8 cellular contexts compared by ENCODE assay signal in the genomic region with DNA sequence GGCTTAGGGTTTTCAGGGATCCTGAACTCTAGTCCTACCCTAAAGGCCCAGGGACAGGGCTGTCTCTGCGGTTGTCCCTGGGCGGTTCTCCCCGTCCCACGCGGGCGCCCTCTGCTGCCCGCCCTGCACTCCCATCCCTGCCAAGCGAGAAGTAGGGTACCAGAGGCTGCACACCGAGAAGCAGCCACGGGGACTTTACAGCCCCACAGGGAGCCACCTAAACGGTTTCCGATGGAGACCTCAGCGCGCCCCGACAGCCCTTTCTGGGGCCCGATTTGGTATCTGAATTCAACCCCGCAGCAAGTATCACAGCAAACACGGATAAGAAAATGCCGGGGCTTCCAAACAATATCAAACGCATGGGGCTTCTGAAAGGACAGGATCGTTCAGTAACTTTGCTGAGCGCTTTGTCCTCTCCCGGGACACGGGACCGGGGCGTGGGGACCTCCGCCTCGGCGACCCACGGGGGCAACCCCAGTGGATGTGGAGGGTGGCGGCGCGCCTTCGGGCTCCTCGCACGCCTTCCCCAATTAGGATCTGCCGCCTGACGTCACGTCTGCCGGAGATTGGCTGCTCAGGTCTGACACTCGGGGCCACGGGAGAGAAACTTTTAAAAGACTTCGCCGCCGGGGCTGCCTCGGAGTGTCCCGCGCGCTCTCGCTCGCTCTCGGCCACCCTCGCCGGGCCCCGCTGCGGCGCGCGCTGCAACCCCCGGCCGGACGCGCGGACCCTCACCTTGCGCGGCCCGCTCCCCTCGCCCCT. TPM values are rescaled to one million over a fixed set of nuclear protein-coding genes. Genes with fewer than 3 reads are reported as not detected.
DNase-seq lines count a peak whose midpoint lies in the region; ATAC-seq and TF ChIP-seq lines count a peak whose summit lies in the region.

A gene with protein sequence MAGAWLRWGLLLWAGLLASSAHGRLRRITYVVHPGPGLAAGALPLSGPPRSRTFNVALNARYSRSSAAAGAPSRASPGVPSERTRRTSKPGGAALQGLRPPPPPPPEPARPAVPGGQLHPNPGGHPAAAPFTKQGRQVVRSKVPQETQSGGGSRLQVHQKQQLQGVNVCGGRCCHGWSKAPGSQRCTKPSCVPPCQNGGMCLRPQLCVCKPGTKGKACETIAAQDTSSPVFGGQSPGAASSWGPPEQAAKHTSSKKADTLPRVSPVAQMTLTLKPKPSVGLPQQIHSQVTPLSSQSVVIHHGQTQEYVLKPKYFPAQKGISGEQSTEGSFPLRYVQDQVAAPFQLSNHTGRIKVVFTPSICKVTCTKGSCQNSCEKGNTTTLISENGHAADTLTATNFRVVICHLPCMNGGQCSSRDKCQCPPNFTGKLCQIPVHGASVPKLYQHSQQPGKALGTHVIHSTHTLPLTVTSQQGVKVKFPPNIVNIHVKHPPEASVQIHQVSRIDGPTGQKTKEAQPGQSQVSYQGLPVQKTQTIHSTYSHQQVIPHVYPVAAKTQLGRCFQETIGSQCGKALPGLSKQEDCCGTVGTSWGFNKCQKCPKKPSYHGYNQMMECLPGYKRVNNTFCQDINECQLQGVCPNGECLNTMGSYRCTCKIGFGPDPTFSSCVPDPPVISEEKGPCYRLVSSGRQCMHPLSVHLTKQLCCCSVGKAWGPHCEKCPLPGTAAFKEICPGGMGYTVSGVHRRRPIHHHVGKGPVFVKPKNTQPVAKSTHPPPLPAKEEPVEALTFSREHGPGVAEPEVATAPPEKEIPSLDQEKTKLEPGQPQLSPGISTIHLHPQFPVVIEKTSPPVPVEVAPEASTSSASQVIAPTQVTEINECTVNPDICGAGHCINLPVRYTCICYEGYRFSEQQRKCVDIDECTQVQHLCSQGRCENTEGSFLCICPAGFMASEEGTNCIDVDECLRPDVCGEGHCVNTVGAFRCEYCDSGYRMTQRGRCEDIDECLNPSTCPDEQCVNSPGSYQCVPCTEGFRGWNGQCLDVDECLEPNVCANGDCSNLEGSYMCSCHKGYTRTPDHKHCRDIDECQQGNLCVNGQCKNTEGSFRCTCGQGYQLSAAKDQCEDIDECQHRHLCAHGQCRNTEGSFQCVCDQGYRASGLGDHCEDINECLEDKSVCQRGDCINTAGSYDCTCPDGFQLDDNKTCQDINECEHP (N-terminal part only) (plus strand): TSS at position 640 of the 762 bp plus-strand sequence. CDS start 372 bp downstream, outside the sequence.

- DNase-seq in ELR (ENCODE audit: low read depth) (peak; percentile 82), SW480 (ENCODE audit: low spot score) (peak; percentile 80), astrocyte of the cerebellum (ENCODE audit: low read depth) (peak; percentile 35), hippocampal formation (lab: John Stamatoyannopoulos, UW) (peak; percentile 23 to 49), renal cortical epithelial cell (ENCODE audit: low read depth) (peak; percentile 21), cerebellum (ENCODE audit: low spot score) (no peak)

- H3K4me3 ChIP-seq in astrocyte of the cerebellum (ENCODE audit: low read depth, low read length), result peak within 1 kb of the TSS; percentile 61

- TF ChIP-seq EP300 in Ishikawa (IDR thresholded peaks at IDR 0.05; ENCODE audit: borderline replicate concordance), result no peak

- peak; percentile 74 for TF ChIP-seq RAD21 in Ishikawa (IDR thresholded peaks at IDR 0.05; ENCODE audit: low read depth)

- ATAC-seq in GM21717 (IDR thresholded peaks at IDR 0.05; ENCODE audit: unreplicated experiment), result peak; percentile 74

- in situ Hi-C loops in astrocyte of the cerebellum (cut with HindIII; ENCODE audit: low sequenced_read_pairs), result no loop called here

- TF ChIP-seq CTCF in astrocyte of the cerebellum (IDR thresholded peaks at IDR 0.05; ENCODE audit: low read depth, low read length, missing control alignments), result peak; percentile 88

TF ChIP-seq in Ishikawa, 13 proteins besides CTCF, POLR2A, EP300 and RAD21:
- TF ChIP-seq MAX (IDR thresholded peaks at IDR 0.05) (peak; percentile 64; the same call in 1 of the 2 replicates), ZBTB7A (IDR thresholded peaks at IDR 0.05; ENCODE audit: low read depth) (0 out of 2 replicates have a peak, but pooled peaks have one; percentile 11), CREB1 (IDR thresholded peaks at IDR 0.05; ENCODE audit: low read depth) (0 out of 2 replicates have a peak, but pooled peaks have one; percentile 43)
- TF ChIP-seq, protein P1, sequence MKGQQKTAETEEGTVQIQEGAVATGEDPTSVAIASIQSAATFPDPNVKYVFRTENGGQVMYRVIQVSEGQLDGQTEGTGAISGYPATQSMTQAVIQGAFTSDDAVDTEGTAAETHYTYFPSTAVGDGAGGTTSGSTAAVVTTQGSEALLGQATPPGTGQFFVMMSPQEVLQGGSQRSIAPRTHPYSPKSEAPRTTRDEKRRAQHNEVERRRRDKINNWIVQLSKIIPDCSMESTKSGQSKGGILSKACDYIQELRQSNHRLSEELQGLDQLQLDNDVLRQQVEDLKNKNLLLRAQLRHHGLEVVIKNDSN (IDR thresholded peaks at IDR 0.05), result no peak

RNA-seq across cellular contexts. Expression of the gene that starts here (rescaled TPM):
- 0.89 and 3.6 TPM in 2 replicates for total RNA-seq in renal cortical epithelial cell
- 8.6 TPM for total RNA-seq in cerebellum
